20 cellular contexts compared by ENCODE assay signal in the genomic region with DNA sequence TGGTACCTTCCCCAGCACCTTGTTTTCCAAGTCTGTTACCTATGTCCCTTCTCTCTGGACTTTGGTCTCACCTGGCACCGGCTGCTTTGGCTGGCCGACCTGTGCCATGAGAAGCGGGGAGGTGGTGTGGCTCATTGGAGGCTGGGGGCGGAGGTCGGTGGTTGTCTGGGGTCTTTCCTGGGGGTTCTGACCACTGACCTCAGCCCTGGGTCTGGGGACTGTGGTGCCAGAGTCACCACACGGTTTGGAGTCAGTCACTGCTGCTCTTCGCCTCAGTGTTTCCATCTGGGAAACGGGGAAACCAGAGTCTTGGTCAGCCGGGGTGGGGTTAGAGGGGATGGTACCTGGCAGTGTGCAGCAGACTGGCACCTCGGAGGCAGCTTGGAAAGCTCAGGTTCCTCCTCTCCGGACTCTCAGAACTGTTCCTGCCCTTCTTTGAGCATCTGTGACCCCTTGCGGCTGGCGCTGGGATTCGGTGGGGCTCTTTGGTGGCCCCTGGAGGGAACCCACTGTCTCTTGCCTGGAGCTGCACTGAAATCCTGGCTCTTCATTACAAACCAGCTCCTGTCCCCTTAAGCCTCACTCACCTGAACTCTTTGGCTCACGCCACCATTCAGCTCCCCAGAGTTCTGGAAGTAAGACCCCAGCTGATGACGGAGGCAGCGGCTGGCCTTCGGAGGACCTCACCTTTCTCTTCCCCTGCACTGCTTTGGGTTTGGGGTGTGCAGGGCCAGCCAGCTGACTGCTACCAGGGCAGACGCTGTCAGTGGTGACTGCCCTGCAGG. TPM values are rescaled to one million over a fixed set of nuclear protein-coding genes. Genes with fewer than 3 reads are reported as not detected.
DNase-seq lines count a peak whose midpoint lies in the region; ATAC-seq, FAIRE-seq and TF ChIP-seq lines count a peak whose summit lies in the region.
"Had no signal": no experiment of that assay in that cellular context is flagged by ENCODE, and none has a peak within 500 bp of the region (broad histone marks: within the 10 kb centered on the region; RNA-seq: fewer than 3 reads in every experiment).

No MANE protein-coding gene starts in this region.

- no peaks in the 10 kb centered on the region for H3K9me2 ChIP-seq in PC-3 (replicated peaks; ENCODE audit: low read length)

- H3K9ac ChIP-seq in HepG2 (ENCODE audit: insufficient read depth, low read depth, low read length) (no peak overlapping the region), PC-3 (ENCODE audit: low read length) (no peak overlapping the region)

- no peaks in the 10 kb centered on the region for H3K9me3 Mint-ChIP-seq in activated T-helper 1 cell treated with anti-CD3 and anti-CD28 coated beads, Interleukin-12 subunit alpha, Interleukin-12 subunit beta, Interleukin-2, Interleukin-4 antibody, amounts not matched to agents 30 ng/mL and 10 ng/mL and 1 ng/mL, durations not matched to agents 14 hours and 24 hours and 36 hours
- H3K9me3 Mint-ChIP-seq: activated naive CD4-positive, alpha-beta T cell treated with anti-CD3 and anti-CD28 coated beads, Interleukin-2, amount 10 ng/mL, durations not matched to agents 7 days and 5 days; dendritic cell treated with granulocyte-macrophage colony-stimulating factor and Interleukin-4, amounts not matched to agents 40 ng/mL and 50 ng/mL, for 4 days; nephron progenitor cell had no signal

- intact Hi-C loops in HepG2 (cut with micrococcal nuclease; ENCODE audit: unreplicated experiment), result loop anchor here (5.0 to 10.0 kb wide), 2 partner anchors 55 to 147 kb away; no protein-coding TSS in a partner anchor
- intact Hi-C loops in PC-3 (cut with micrococcal nuclease), result loop anchor here (10.0 kb wide), 1 partner anchor 93 kb away; no protein-coding TSS in a partner anchor
- intact Hi-C loops in activated T-helper 1 cell treated with anti-CD3 and anti-CD28 coated beads, Interleukin-12 subunit alpha, Interleukin-12 subunit beta, Interleukin-2, Interleukin-4 antibody, amounts not matched to agents 30 ng/mL and 10 ng/mL and 1 ng/mL, durations not matched to agents 14 hours and 24 hours and 36 hours (cut with micrococcal nuclease), result loop anchor here (10.0 kb wide), 1 partner anchor 123 kb away; no protein-coding TSS in a partner anchor

- BruUV-seq in HepG2 (replicated peaks; lab: Mats Ljungman, UMichigan) (no TSS peak), PC-3 (replicated peaks; lab: Mats Ljungman, UMichigan) (no TSS peak)

- H3K4me2 ChIP-seq in HepG2 (ENCODE audit: low read depth, low read length) (peak overlapping the region; percentile 71), PC-3 (ENCODE audit: low read length) (no peak overlapping the region)

- H4K20me1 ChIP-seq in HepG2 (ENCODE audit: insufficient read depth, low read length), result no peaks in the 10 kb centered on the region
- no peaks in the 10 kb centered on the region for H4K20me1 ChIP-seq in PC-3 (ENCODE audit: low read length)

- no peak for FAIRE-seq in HepG2 (lab: Jason Lieb, UNC)
- FAIRE-seq: GM12892 had no signal

- H3K4me3 ChIP-seq in H7 (ENCODE audit: insufficient read depth, low read depth, low read length) (no peak overlapping the region), WERI-Rb-1 (ENCODE audit: low read depth, low read length) (no peak overlapping the region), HepG2 (replicated peaks in 1 of 3; ENCODE audit: insufficient read depth in 1 of 3, low read depth in 2 of 3, low read length in 3 of 3) (peak overlapping the region in 1 of 3 experiments; percentile 57; a peak in 2 of 6 replicates), PC-3 (ENCODE audit: low read length) (no peak overlapping the region)

- no peak overlapping the region for H3K4me3 Mint-ChIP-seq in activated T-helper 1 cell treated with anti-CD3 and anti-CD28 coated beads, Interleukin-12 subunit alpha, Interleukin-12 subunit beta, Interleukin-2, Interleukin-4 antibody, amounts not matched to agents 30 ng/mL and 10 ng/mL and 1 ng/mL, durations not matched to agents 14 hours and 24 hours and 36 hours
- H3K4me3 Mint-ChIP-seq: activated naive CD4-positive, alpha-beta T cell treated with anti-CD3 and anti-CD28 coated beads, Interleukin-2, amount 10 ng/mL, durations not matched to agents 7 days and 5 days; dendritic cell treated with granulocyte-macrophage colony-stimulating factor and Interleukin-4, amounts not matched to agents 40 ng/mL and 50 ng/mL, for 4 days; nephron progenitor cell had no signal

- no peaks in the 10 kb centered on the region for H3F3A ChIP-seq in PC-3 (ENCODE audit: low read length, unreplicated experiment)

- POLR2A ChIA-PET in HepG2 (lab: Yijun Ruan, JAX) (interaction anchor here (1.4 to 2.6 kb wide), 2 partner anchors 11 to 61 kb away, joined by 4 to 6 read pairs; no protein-coding TSS in a partner anchor), PC-3 (lab: Charles Lee; ENCODE audit: unreplicated experiment) (no interaction called here)

- TF ChIP-seq EP300 in HepG2 (IDR thresholded peaks at IDR 0.05; ENCODE audit: low read depth in 2 of 2, low read length in 2 of 2) (no peak), HepG2 (CRISPR knock-in tag; IDR thresholded peaks at IDR 0.05; ENCODE audit: borderline replicate concordance) (no peak)

- TF ChIP-seq RAD21 in HepG2 (CRISPR knock-in tag; IDR thresholded peaks at IDR 0.05), result no peak

- H3K36me3 ChIP-seq in H7 (replicated peaks; ENCODE audit: control insufficient read depth, insufficient read depth, low read length), result no peaks in the 10 kb centered on the region
- no peaks in the 10 kb centered on the region for H3K36me3 ChIP-seq in WERI-Rb-1
- no peaks in the 10 kb centered on the region for H3K36me3 ChIP-seq in HepG2 (replicated peaks in 1 of 2; ENCODE audit: control insufficient read depth in 1 of 2, insufficient read depth in 2 of 2, low read length in 2 of 2)
- H3K36me3 ChIP-seq in PC-3 (ENCODE audit: low read depth, low read length), result no peaks in the 10 kb centered on the region

- H3K4me1 Mint-ChIP-seq in activated T-helper 1 cell treated with anti-CD3 and anti-CD28 coated beads, Interleukin-12 subunit alpha, Interleukin-12 subunit beta, Interleukin-2, Interleukin-4 antibody, amounts not matched to agents 30 ng/mL and 10 ng/mL and 1 ng/mL, durations not matched to agents 14 hours and 24 hours and 36 hours (ENCODE audit: low read depth), result peaks cover 6% of the 10 kb centered on the region

- CTCF ChIA-PET in HepG2 (lab: Yijun Ruan, JAX; ENCODE audit: low intra/inter-chr PET ratio, low total read pairs) (no interaction called here), PC-3 (lab: Charles Lee) (no interaction called here)

- H3K9me3 ChIP-seq in WERI-Rb-1 (ENCODE audit: severe bottlenecking) (no peaks in the 10 kb centered on the region), HepG2 (ENCODE audit: low read length) (no peaks in the 10 kb centered on the region), PC-3 (ENCODE audit: low read length) (no peaks in the 10 kb centered on the region)

- H3K79me2 ChIP-seq in HepG2 (ENCODE audit: insufficient read depth, low read length), result peaks cover 3% of the 10 kb centered on the region
- peaks cover 3% of the 10 kb centered on the region for H3K79me2 ChIP-seq in PC-3 (ENCODE audit: low read length)

- ATAC-seq in HepG2 (no peak), PC-3 (no peak)
- ATAC-seq: Panc1 had no signal

- TF ChIP-seq CTCF in WERI-Rb-1 (IDR thresholded peaks at IDR 0.05; ENCODE audit: low read depth, low read length) (no peak), HepG2 (CRISPR knock-in tag; IDR thresholded peaks at IDR 0.05) (no peak), PC-3 (conservative IDR thresholded peaks at IDR 0.05; ENCODE audit: low read depth, low read length) (no peak)

- H3K27me3 Mint-ChIP-seq in activated T-helper 1 cell treated with anti-CD3 and anti-CD28 coated beads, Interleukin-12 subunit alpha, Interleukin-12 subunit beta, Interleukin-2, Interleukin-4 antibody, amounts not matched to agents 30 ng/mL and 10 ng/mL and 1 ng/mL, durations not matched to agents 14 hours and 24 hours and 36 hours (ENCODE audit: insufficient read depth), result peaks cover 13% of the 10 kb centered on the region

- no peaks in the 10 kb centered on the region for H3K36me3 Mint-ChIP-seq in activated T-helper 1 cell treated with anti-CD3 and anti-CD28 coated beads, Interleukin-12 subunit alpha, Interleukin-12 subunit beta, Interleukin-2, Interleukin-4 antibody, amounts not matched to agents 30 ng/mL and 10 ng/mL and 1 ng/mL, durations not matched to agents 14 hours and 24 hours and 36 hours (ENCODE audit: low read depth)
- H3K36me3 Mint-ChIP-seq: activated naive CD4-positive, alpha-beta T cell treated with anti-CD3 and anti-CD28 coated beads, Interleukin-2, amount 10 ng/mL, durations not matched to agents 7 days and 5 days had no signal

- peaks cover 2% of the 10 kb centered on the region; the same call in 1 of the 2 replicates for H3K27me3 ChIP-seq in H7 (ENCODE audit: control insufficient read depth, insufficient read depth, low read length)
- no peaks in the 10 kb centered on the region for H3K27me3 ChIP-seq in WERI-Rb-1 (ENCODE audit: insufficient read depth, low read depth, severe bottlenecking)
- peaks cover 8 to 16% of the 10 kb centered on the region in 2 experiments; a peak in 4 of 5 replicates for H3K27me3 ChIP-seq in HepG2 (ENCODE audit: control insufficient read depth in 1 of 2, insufficient read depth in 2 of 2, low read length in 2 of 2)
- no peaks in the 10 kb centered on the region for H3K27me3 ChIP-seq in PC-3 (ENCODE audit: low read length)

- 44% methylated on average over 12 of the region's 19 CpGs for WGBS in HepG2 (ENCODE audit: low lambda C conversion rate)

- no peak overlapping the region for H2AFZ ChIP-seq in HepG2 (ENCODE audit: low read length)
- H2AFZ ChIP-seq in PC-3 (ENCODE audit: low read length), result no peak overlapping the region

- H3K27ac Mint-ChIP-seq in activated T-helper 1 cell treated with anti-CD3 and anti-CD28 coated beads, Interleukin-12 subunit alpha, Interleukin-12 subunit beta, Interleukin-2, Interleukin-4 antibody, amounts not matched to agents 30 ng/mL and 10 ng/mL and 1 ng/mL, durations not matched to agents 14 hours and 24 hours and 36 hours, result no peak overlapping the region
- H3K27ac Mint-ChIP-seq: activated naive CD4-positive, alpha-beta T cell treated with anti-CD3 and anti-CD28 coated beads, Interleukin-2, amount 10 ng/mL, durations not matched to agents 7 days and 5 days; dendritic cell treated with granulocyte-macrophage colony-stimulating factor and Interleukin-4, amounts not matched to agents 40 ng/mL and 50 ng/mL, for 4 days; nephron progenitor cell had no signal

- DNase-seq in H7 (peak; percentile 44), WERI-Rb-1 (peak; percentile 5), HepG2 (ENCODE audit: low spot score) (no peak), retina (peak; percentile 7), T-helper 1 cell (no peak), PC-3 (no peak), occipital lobe (lab: John Stamatoyannopoulos, UW) (no peak)
- DNase-seq in activated T-helper 1 cell treated with anti-CD3 and anti-CD28 coated beads, Interleukin-12 subunit alpha, Interleukin-12 subunit beta, Interleukin-2, Interleukin-4 antibody, amounts not matched to agents 30 ng/mL and 10 ng/mL and 1 ng/mL, durations not matched to agents 14 hours and 24 hours and 36 hours (ENCODE audit: low spot score), result no peak
- DNase-seq: activated naive CD4-positive, alpha-beta T cell treated with anti-CD3 and anti-CD28 coated beads, Interleukin-2, amount 10 ng/mL, durations not matched to agents 7 days and 5 days; GF-D8; mesendoderm; NCI-H2081 treated with DMSO at 0.1 percent for 48 hours; NCI-H526; nephron progenitor cell; stimulated activated CD4-positive, alpha-beta T cell treated with anti-CD3 and anti-CD28 coated beads, Interleukin-4, amount 100 ng/mL, for 4 hours; stimulated activated CD8-positive, alpha-beta memory T cell treated with anti-CD3 and anti-CD28 coated beads, Interleukin-4, amount 100 ng/mL, for 48 hours; SW 1271 had no signal

- TF ChIP-seq POLR2A in HepG2 (IDR thresholded peaks at IDR 0.05; ENCODE audit: insufficient read depth in 1 of 2, low read depth in 2 of 2, low read length in 2 of 2), result no peak

- H3K4me1 ChIP-seq in HepG2 (ENCODE audit: insufficient read depth, low read length), result peaks cover 73% of the 10 kb centered on the region
- peaks cover 6% of the 10 kb centered on the region; the same call in 1 of the 2 replicates for H3K4me1 ChIP-seq in PC-3 (ENCODE audit: insufficient read depth, low read length)

- H3K27ac ChIP-seq in WERI-Rb-1 (no peak overlapping the region), HepG2 (ENCODE audit: extremely low read length, insufficient read depth, low read length) (no peak overlapping the region), PC-3 (ENCODE audit: low read length) (no peak overlapping the region)

- in situ Hi-C loops in HepG2 (cut with HindIII; ENCODE audit: extremely low pct_ligation_motif_present, low pct_unique_long_range_greater_than_20kb), result loop anchor here (10.0 kb wide), 1 partner anchor 157 kb away; a partner anchor contains a TSS

RNA-seq across cellular contexts. Expression of a gene that starts 4.1 kb away (rescaled TPM):
- total RNA-seq in H7 (2014; rRNA removed; shearing (Covaris generic)), result 17.7 and 23.2 TPM in 2 replicates
- total RNA-seq in HepG2 (2016; rRNA removed; fragmentation: Illumina TruSeq; extraction: Trizol) (19.2 and 29.2 TPM in 2 replicates), PC-3 (2014; rRNA removed) (17.5 and 23.3 TPM in 2 replicates), occipital lobe (6.6 TPM)
- total RNA-seq in HepG2 (2016; cell fraction: cytosol; rRNA removed; fragmentation: Illumina TruSeq; extraction: Trizol; ENCODE audit: low read depth), result 24.1 and 24.5 TPM in 2 replicates
- total RNA-seq in HepG2 (2016; cell fraction: insoluble cytoplasmic fraction; rRNA removed; fragmentation: Illumina TruSeq; extraction: Trizol), result 16.2 and 29.2 TPM in 2 replicates
- total RNA-seq in HepG2 (2016; cell fraction: membrane; rRNA removed; fragmentation: Illumina TruSeq; extraction: Trizol), result 50.6 and 51.0 TPM in 2 replicates
- 14.5 and 14.9 TPM in 2 replicates for total RNA-seq in HepG2 (2016; cell fraction: nucleus; rRNA removed; fragmentation: Illumina TruSeq; extraction: Trizol)
- 18.9 and 23.8 TPM in 2 replicates for polyA plus RNA-seq in HepG2 (2011; rRNA removed)
- polyA plus RNA-seq in HepG2 (2011; cell fraction: cytosol; rRNA removed), result 20.3 and 28.6 TPM in 2 replicates
- 25.5 and 28.6 TPM in 2 replicates for polyA plus RNA-seq in HepG2 (2011; cell fraction: nucleus; rRNA removed)
- 42.6 and 48.4 TPM in 2 replicates for polyA plus RNA-seq in HepG2 (2012)
- polyA plus RNA-seq in HepG2 (2016; cell fraction: cytosol; fragmentation: Illumina TruSeq; extraction: Trizol; ENCODE audit: low read depth), result 68.3 and 74.3 TPM in 2 replicates
- polyA plus RNA-seq in HepG2 (2016; cell fraction: insoluble cytoplasmic fraction; fragmentation: Illumina TruSeq; extraction: Trizol; ENCODE audit: low read depth), result 28.2 and 39.1 TPM in 2 replicates
- polyA plus RNA-seq in HepG2 (2016; cell fraction: membrane; fragmentation: Illumina TruSeq; extraction: Trizol; ENCODE audit: low read depth), result 81.0 and 95.6 TPM in 2 replicates
- polyA plus RNA-seq in HepG2 (2016; cell fraction: nucleus; fragmentation: Illumina TruSeq; extraction: Trizol; ENCODE audit: insufficient read depth, low read depth), result 27.8 and 30.7 TPM in 2 replicates
- polyA minus RNA-seq in HepG2 (2011; rRNA and poly(A)+ RNA removed; ENCODE audit: low replicate concordance), result 26.4 and 69.1 TPM in 2 replicates
- polyA minus RNA-seq in HepG2 (2011; cell fraction: cytosol; rRNA and poly(A)+ RNA removed), result 27.2 and 30.5 TPM in 2 replicates
- polyA minus RNA-seq in HepG2 (2011; cell fraction: nucleus; rRNA and poly(A)+ RNA removed), result 13.6 and 15.8 TPM in 2 replicates
- 0.71 and 0.91 TPM in 2 replicates for total RNA-seq in activated T-helper 1 cell treated with anti-CD3 and anti-CD28 coated beads, Interleukin-12 subunit alpha, Interleukin-12 subunit beta, Interleukin-2, Interleukin-4 antibody, amounts not matched to agents 30 ng/mL and 10 ng/mL and 1 ng/mL, durations not matched to agents 14 hours and 24 hours and 36 hours

Comparison
In these comparisons a context has a peak if more than half of its experiments do, and no peak if none do; other contexts are left out.
1. DNase-seq: peak in H7 (single experiment), WERI-Rb-1 (single experiment) and retina (single experiment); none in HepG2 (single experiment), T-helper 1 cell (0 of 5), PC-3 (single experiment), occipital lobe (single experiment) and activated T-helper 1 cell treated with anti-CD3 and anti-CD28 coated beads, Interleukin-12 subunit alpha, Interleukin-12 subunit beta, Interleukin-2, Interleukin-4 antibody, amounts not matched to agents 30 ng/mL and 10 ng/mL and 1 ng/mL, durations not matched to agents 14 hours and 24 hours and 36 hours (single experiment).